In the genomic region with DNA sequence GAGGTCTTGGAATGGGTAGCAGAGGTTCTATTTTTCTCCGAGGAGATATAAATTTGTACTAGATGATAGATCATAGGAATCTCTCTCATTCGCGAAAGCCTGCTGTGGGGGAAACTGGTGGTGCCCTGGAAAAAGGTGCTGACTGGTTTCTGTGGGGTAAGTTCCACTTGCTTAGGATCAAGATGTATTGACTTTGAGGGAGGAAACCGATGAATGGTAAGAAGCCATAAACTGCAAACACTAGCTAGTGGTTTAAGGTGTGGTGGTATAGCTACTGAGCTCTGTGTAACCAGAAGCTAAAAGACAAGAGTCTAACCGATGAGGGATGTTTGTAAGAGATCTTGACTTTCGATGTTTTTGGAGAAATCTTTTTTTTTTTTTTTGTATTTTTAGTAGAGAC, we compare ENCODE assay signal across 7 cellular contexts. TPM values are rescaled to one million over a fixed set of nuclear protein-coding genes. Genes with fewer than 3 reads are reported as not detected.
DNase-seq lines count a peak whose midpoint lies in the region; ATAC-seq, FAIRE-seq and TF ChIP-seq lines count a peak whose summit lies in the region.

No MANE protein-coding gene starts in this region.

- TF ChIP-seq CTCF in PC-3 (conservative IDR thresholded peaks at IDR 0.05; ENCODE audit: low read depth, low read length) = no peak
- TF ChIP-seq CTCF in dorsolateral prefrontal cortex (IDR thresholded peaks at IDR 0.05 in 54 of 56, conservative IDR thresholded peaks at IDR 0.05 in 2 of 56; ENCODE audit: low read depth in 1 of 56, partially characterized antibody in 56 of 56) = no peak
- TF ChIP-seq CTCF in natural killer cell (IDR thresholded peaks at IDR 0.05) = no peak

- FAIRE-seq in GM19239 (lab: Jason Lieb, UNC) = peak; percentile 39

- H3K36me3 ChIP-seq in PC-3 (ENCODE audit: low read depth, low read length) = no peaks in the 10 kb centered on the region

- peaks cover 55% of the 10 kb centered on the region for H3K4me1 ChIP-seq in PC-3 (ENCODE audit: insufficient read depth, low read length)

- peak overlapping the region; percentile 89; the same call in 1 of the 2 replicates for H2AFZ ChIP-seq in PC-3 (ENCODE audit: low read length)

- no peaks in the 10 kb centered on the region for H3K36me3 Mint-ChIP-seq in natural killer cell

- H3K79me2 ChIP-seq in PC-3 (ENCODE audit: low read length) = peaks cover 54% of the 10 kb centered on the region

- POLR2A ChIA-PET in PC-3 (lab: Charles Lee; ENCODE audit: unreplicated experiment) = interaction anchor here (0.7 kb wide), 1 partner anchor 125 kb away, joined by 4 read pairs; no protein-coding TSS in a partner anchor

- no peaks in the 10 kb centered on the region for H3K27me3 Mint-ChIP-seq in natural killer cell (ENCODE audit: low read depth in 2 of 2)

- peak overlapping the region; percentile 88 for H3K4me2 ChIP-seq in PC-3 (ENCODE audit: low read length)

- H3F3A ChIP-seq in PC-3 (ENCODE audit: low read length, unreplicated experiment) = peaks cover 3% of the 10 kb centered on the region

- H3K27me3 ChIP-seq in PC-3 (ENCODE audit: low read length) (no peaks in the 10 kb centered on the region), dorsolateral prefrontal cortex (no peaks in the 10 kb centered on the region)

- peaks cover 18% of the 10 kb centered on the region for H4K20me1 ChIP-seq in PC-3 (ENCODE audit: low read length)

- ATAC-seq in PC-3 = peak; percentile 27
- peak in 1 of 3 donors; percentile 10 for ATAC-seq in natural killer cell
- ATAC-seq in GM19397 (IDR thresholded peaks at IDR 0.05; ENCODE audit: unreplicated experiment) = no peak
- no peak for ATAC-seq in HG03097 (IDR thresholded peaks at IDR 0.05; ENCODE audit: low FRiP score, unreplicated experiment)

- H3K9me3 ChIP-seq in PC-3 (ENCODE audit: low read length) = no peaks in the 10 kb centered on the region

- peak overlapping the region; percentile 94 for H3K4me3 Mint-ChIP-seq in natural killer cell

- no peaks in the 10 kb centered on the region for H3K9me3 Mint-ChIP-seq in natural killer cell

- BruUV-seq in PC-3 (replicated peaks; lab: Mats Ljungman, UMichigan) = TSS peak; percentile 53

- no peaks in the 10 kb centered on the region for H3K9me2 ChIP-seq in PC-3 (replicated peaks; ENCODE audit: low read length)

- peaks cover 54 to 57% of the 10 kb centered on the region in 2 donors for H3K4me1 Mint-ChIP-seq in natural killer cell

- no peak for DNase-seq in GM19239 (ENCODE audit: insufficient read length, low spot score)
- peak; percentile 62 for DNase-seq in PC-3
- no peak for DNase-seq in dorsolateral prefrontal cortex
- DNase-seq in natural killer cell = no peak
- no peak for DNase-seq in DMS153 treated with DMSO at 0.1 percent for 48 hours (lab: John Stamatoyannopoulos, UW; ENCODE audit: unreplicated experiment)

- intact Hi-C loops in PC-3 (cut with micrococcal nuclease) = loop anchor here (2.0 kb wide), 2 partner anchors 23 to 131 kb away; no protein-coding TSS in a partner anchor
- intact Hi-C loops in dorsolateral prefrontal cortex (cut with DNase I) = no loop called here
- intact Hi-C loops in natural killer cell (cut with micrococcal nuclease) = no loop called here

- peak overlapping the region; percentile 91 for H3K9ac ChIP-seq in PC-3 (ENCODE audit: low read length)

- CTCF ChIA-PET in PC-3 (lab: Charles Lee) = interaction anchor here (0.6 to 0.7 kb wide), 4 partner anchors 56 to 116 kb away, joined by 3 to 10 read pairs (median 6); no protein-coding TSS in a partner anchor

- peak overlapping the region; percentile 84 to 96 for H3K27ac Mint-ChIP-seq in natural killer cell

- peak overlapping the region; percentile 66 for H3K27ac ChIP-seq in PC-3 (ENCODE audit: low read length)
- peak overlapping the region in 21 of 59 donors; percentile 7 to 90 (median 64) for H3K27ac ChIP-seq in dorsolateral prefrontal cortex

- H3K4me3 ChIP-seq in PC-3 (ENCODE audit: low read length) (peak overlapping the region; percentile 89), dorsolateral prefrontal cortex (peak overlapping the region; percentile 63 to 98 (median 93))

RNA-seq across cellular contexts. Expression of gene AGPS, which starts 0.8 kb away (rescaled TPM):
- total RNA-seq in PC-3 (2014; rRNA removed) (147 and 229 TPM in 2 replicates), dorsolateral prefrontal cortex (10 to 100 TPM; 20.2 to 45.0 (median 29.5) TPM), natural killer cell (10 to 100 TPM; 27.4 to 36.0 (median 35.6) TPM)
